1 cellular context compared by ENCODE assay signal in the genomic region with DNA sequence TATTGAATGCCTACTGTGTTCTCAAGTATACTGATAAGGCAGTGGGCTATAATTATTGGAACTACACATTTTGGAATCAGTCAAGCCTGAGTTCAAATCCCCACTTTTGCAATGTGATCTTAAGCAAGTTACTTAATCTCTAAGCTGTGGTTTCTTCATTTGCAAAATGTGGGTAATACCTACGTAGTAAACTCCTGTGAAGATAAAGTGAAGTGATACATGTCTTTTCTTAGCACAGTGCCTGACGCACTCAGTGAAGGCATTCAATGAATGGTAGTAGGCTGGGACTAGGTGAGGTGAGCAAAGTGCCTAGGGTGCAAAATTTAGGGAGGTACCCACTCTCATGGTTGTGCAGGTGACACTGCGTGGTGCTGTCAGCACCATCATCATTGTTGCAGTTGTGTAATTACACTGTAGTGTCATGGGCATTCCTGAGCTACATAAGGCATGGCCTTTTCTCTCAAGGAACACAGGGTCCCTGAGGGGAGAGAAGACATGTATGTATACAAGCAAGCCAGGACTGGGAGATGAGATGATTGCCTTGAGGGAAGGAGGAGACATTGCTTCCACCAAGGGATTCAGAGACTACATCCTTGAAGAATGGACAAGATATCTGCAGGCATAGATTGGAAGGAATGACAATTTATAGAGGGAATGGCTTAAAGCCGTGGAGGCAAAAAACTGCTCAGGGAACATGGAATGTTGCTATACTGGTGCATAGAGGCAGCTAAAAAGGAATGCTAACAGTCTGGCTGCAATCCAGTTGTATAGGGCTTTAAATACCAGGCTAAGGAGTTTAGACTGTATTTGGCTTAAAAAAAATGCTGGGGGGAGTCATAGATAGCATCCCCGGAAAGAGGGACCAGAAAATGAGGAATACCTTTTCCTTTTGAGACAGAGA.
TF ChIP-seq lines count a peak whose summit lies in the region.

No MANE protein-coding gene starts in this region.

TF ChIP-seq in GM12878, 131 proteins besides CTCF, POLR2A, EP300 and RAD21:
- TF ChIP-seq, protein P1, sequence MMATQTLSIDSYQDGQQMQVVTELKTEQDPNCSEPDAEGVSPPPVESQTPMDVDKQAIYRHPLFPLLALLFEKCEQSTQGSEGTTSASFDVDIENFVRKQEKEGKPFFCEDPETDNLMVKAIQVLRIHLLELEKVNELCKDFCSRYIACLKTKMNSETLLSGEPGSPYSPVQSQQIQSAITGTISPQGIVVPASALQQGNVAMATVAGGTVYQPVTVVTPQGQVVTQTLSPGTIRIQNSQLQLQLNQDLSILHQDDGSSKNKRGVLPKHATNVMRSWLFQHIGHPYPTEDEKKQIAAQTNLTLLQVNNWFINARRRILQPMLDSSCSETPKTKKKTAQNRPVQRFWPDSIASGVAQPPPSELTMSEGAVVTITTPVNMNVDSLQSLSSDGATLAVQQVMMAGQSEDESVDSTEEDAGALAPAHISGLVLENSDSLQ (IDR thresholded peaks at IDR 0.05): no peak
- TF ChIP-seq POU2F2 (IDR thresholded peaks at IDR 0.05; ENCODE audit: borderline replicate concordance, low read depth, low read length) (no peak), ZNF217 (IDR thresholded peaks at IDR 0.05) (no peak), MEF2B (IDR thresholded peaks at IDR 0.05; ENCODE audit: partially characterized antibody, poor library complexity, severe bottlenecking) (no peak), ETV6 (conservative IDR thresholded peaks at IDR 0.05 in 1 of 2, IDR thresholded peaks at IDR 0.05 in 1 of 2; ENCODE audit: borderline replicate concordance in 1 of 2, low read depth in 1 of 2) (no peak), IRF4 (IDR thresholded peaks at IDR 0.05; ENCODE audit: low read depth, low read length) (no peak), CEBPB (IDR thresholded peaks at IDR 0.05; ENCODE audit: borderline replicate concordance in 1 of 2, low read depth in 2 of 2, low read length in 2 of 2) (no peak), KAT2A (conservative IDR thresholded peaks at IDR 0.05; ENCODE audit: control insufficient read depth, low read depth, low read length) (no peak), HCFC1 (IDR thresholded peaks at IDR 0.05; ENCODE audit: low read length) (no peak), NFYA (IDR thresholded peaks at IDR 0.05; ENCODE audit: borderline replicate concordance, low read depth, low read length) (no peak), STAT1 (conservative IDR thresholded peaks at IDR 0.05) (no peak), MYB (IDR thresholded peaks at IDR 0.05; ENCODE audit: borderline replicate concordance, low read depth, low read length) (no peak), CBFB (IDR thresholded peaks at IDR 0.05; ENCODE audit: low read depth) (no peak)
- TF ChIP-seq, protein P2, sequence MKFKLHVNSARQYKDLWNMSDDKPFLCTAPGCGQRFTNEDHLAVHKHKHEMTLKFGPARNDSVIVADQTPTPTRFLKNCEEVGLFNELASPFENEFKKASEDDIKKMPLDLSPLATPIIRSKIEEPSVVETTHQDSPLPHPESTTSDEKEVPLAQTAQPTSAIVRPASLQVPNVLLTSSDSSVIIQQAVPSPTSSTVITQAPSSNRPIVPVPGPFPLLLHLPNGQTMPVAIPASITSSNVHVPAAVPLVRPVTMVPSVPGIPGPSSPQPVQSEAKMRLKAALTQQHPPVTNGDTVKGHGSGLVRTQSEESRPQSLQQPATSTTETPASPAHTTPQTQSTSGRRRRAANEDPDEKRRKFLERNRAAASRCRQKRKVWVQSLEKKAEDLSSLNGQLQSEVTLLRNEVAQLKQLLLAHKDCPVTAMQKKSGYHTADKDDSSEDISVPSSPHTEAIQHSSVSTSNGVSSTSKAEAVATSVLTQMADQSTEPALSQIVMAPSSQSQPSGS (IDR thresholded peaks at IDR 0.05; ENCODE audit: low read length): no peak
- TF ChIP-seq, protein P3, sequence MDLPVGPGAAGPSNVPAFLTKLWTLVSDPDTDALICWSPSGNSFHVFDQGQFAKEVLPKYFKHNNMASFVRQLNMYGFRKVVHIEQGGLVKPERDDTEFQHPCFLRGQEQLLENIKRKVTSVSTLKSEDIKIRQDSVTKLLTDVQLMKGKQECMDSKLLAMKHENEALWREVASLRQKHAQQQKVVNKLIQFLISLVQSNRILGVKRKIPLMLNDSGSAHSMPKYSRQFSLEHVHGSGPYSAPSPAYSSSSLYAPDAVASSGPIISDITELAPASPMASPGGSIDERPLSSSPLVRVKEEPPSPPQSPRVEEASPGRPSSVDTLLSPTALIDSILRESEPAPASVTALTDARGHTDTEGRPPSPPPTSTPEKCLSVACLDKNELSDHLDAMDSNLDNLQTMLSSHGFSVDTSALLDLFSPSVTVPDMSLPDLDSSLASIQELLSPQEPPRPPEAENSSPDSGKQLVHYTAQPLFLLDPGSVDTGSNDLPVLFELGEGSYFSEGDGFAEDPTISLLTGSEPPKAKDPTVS (IDR thresholded peaks at IDR 0.05; ENCODE audit: low read depth, low read length): no peak
- TF ChIP-seq, protein P4, sequence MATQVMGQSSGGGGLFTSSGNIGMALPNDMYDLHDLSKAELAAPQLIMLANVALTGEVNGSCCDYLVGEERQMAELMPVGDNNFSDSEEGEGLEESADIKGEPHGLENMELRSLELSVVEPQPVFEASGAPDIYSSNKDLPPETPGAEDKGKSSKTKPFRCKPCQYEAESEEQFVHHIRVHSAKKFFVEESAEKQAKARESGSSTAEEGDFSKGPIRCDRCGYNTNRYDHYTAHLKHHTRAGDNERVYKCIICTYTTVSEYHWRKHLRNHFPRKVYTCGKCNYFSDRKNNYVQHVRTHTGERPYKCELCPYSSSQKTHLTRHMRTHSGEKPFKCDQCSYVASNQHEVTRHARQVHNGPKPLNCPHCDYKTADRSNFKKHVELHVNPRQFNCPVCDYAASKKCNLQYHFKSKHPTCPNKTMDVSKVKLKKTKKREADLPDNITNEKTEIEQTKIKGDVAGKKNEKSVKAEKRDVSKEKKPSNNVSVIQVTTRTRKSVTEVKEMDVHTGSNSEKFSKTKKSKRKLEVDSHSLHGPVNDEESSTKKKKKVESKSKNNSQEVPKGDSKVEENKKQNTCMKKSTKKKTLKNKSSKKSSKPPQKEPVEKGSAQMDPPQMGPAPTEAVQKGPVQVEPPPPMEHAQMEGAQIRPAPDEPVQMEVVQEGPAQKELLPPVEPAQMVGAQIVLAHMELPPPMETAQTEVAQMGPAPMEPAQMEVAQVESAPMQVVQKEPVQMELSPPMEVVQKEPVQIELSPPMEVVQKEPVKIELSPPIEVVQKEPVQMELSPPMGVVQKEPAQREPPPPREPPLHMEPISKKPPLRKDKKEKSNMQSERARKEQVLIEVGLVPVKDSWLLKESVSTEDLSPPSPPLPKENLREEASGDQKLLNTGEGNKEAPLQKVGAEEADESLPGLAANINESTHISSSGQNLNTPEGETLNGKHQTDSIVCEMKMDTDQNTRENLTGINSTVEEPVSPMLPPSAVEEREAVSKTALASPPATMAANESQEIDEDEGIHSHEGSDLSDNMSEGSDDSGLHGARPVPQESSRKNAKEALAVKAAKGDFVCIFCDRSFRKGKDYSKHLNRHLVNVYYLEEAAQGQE (IDR thresholded peaks at IDR 0.05; ENCODE audit: low read depth, low read length): no peak
